Comparison of ENCODE assay signal across 8 cellular contexts in genomic region chr2:168002021-168002553, GRCh38.
DNase-seq lines count a peak whose midpoint lies in the region; ATAC-seq, FAIRE-seq and TF ChIP-seq lines count a peak whose summit lies in the region.

No MANE protein-coding gene starts in this region.

- no peak overlapping the region for H3K4me3 ChIP-seq in K562
- no peak overlapping the region for H3K4me3 ChIP-seq in smooth muscle cell
- H3K4me3 ChIP-seq in left ventricle myocardium inferior, result no peak overlapping the region

- CTCF ChIA-PET in K562 (lab: Yijun Ruan, JAX; ENCODE audit: low intra/inter-chr PET ratio), result no interaction called here

- H3K9ac ChIP-seq in K562 (ENCODE audit: insufficient read depth in 1 of 2, low read depth in 2 of 2, low read length in 2 of 2), result no peak overlapping the region
- no peak overlapping the region for H3K9ac ChIP-seq in smooth muscle cell (ENCODE audit: low read depth)

- no TSS peak for BruUV-seq in K562 (replicated peaks; lab: Mats Ljungman, UMichigan)

- in situ Hi-C loops in K562 (cut with MboI), result no loop called here

- no peaks in the 10 kb centered on the region for H3K9me1 ChIP-seq in K562 (ENCODE audit: control insufficient read depth, insufficient read depth, low read length)

- 2% methylated on average over 2 of the region's 2 CpGs for WGBS in K562 (ENCODE audit: insufficient coverage, low coverage, missing lambda C conversion rate)
- WGBS in smooth muscle cell (ENCODE audit: low lambda C conversion rate), result 33% methylated on average over 2 of the region's 2 CpGs

- no peak overlapping the region for H3K27ac ChIP-seq in K562 (ENCODE audit: extremely low read depth, low read depth, low read length)
- peak overlapping the region; percentile 63 for H3K27ac ChIP-seq in smooth muscle cell (ENCODE audit: low read depth)
- H3K27ac ChIP-seq in left ventricle myocardium inferior (replicated peaks), result no peak overlapping the region

- no peak overlapping the region for H3K27ac Mint-ChIP-seq in activated CD4-positive, alpha-beta T cell treated with anti-CD3 and anti-CD28 coated beads, Interleukin-2, amount 10 ng/mL, durations not matched to agents 24 days and 14 days

- no peaks in the 10 kb centered on the region for H4K20me1 ChIP-seq in K562 (replicated peaks; ENCODE audit: control insufficient read depth, insufficient read depth, low read length)
- peaks cover 73% of the 10 kb centered on the region for H4K20me1 ChIP-seq in smooth muscle cell (ENCODE audit: low read depth)

- POLR2A ChIA-PET in K562 (lab: Yijun Ruan, JAX), result no interaction called here

- H3K36me3 Mint-ChIP-seq in activated CD4-positive, alpha-beta T cell treated with anti-CD3 and anti-CD28 coated beads, Interleukin-2, amount 10 ng/mL, durations not matched to agents 24 days and 14 days (ENCODE audit: low read depth), result peaks cover 18% of the 10 kb centered on the region

- ATAC-seq in HG03558 (IDR thresholded peaks at IDR 0.05; ENCODE audit: extremely low read depth, unreplicated experiment) (peak; percentile 70), K562 (no peak), GM21367 (IDR thresholded peaks at IDR 0.05; ENCODE audit: unreplicated experiment) (no peak)

- peak; percentile 62 for DNase-seq in activated CD4-positive, alpha-beta T cell treated with anti-CD3 and anti-CD28 coated beads, Interleukin-2, amount 10 ng/mL, durations not matched to agents 24 days and 14 days
- DNase-seq in activated CD4-positive, alpha-beta T cell treated with anti-CD3 and anti-CD28 coated beads for 4 hours, result no peak
- DNase-seq in K562 (ENCODE audit: extremely low read depth in 1 of 4, low spot score in 3 of 4) (no peak), smooth muscle cell (lab: John Stamatoyannopoulos, UW; ENCODE audit: unreplicated experiment) (no peak), left ventricle myocardium inferior (no peak), cortex of kidney (lab: John Stamatoyannopoulos, UW) (no peak)

- TF ChIP-seq EP300 in K562 (IDR thresholded peaks at IDR 0.05; ENCODE audit: low read length), result no peak

- H3K9me3 ChIP-seq in K562 (replicated peaks; ENCODE audit: control insufficient read depth, insufficient read depth, low read depth, low read length) (no peaks in the 10 kb centered on the region), smooth muscle cell (replicated peaks; ENCODE audit: low read depth) (no peaks in the 10 kb centered on the region), left ventricle myocardium inferior (replicated peaks) (no peaks in the 10 kb centered on the region)

- TF ChIP-seq CTCF in K562 (IDR thresholded peaks at IDR 0.05 in 2 of 3, conservative IDR thresholded peaks at IDR 0.05 in 1 of 3; ENCODE audit: insufficient read depth in 2 of 3, low read depth in 1 of 3, low read length in 3 of 3) (no peak), smooth muscle cell (IDR thresholded peaks at IDR 0.05; ENCODE audit: borderline replicate concordance, insufficient read depth, poor library complexity, severe bottlenecking) (no peak), left ventricle myocardium inferior (IDR thresholded peaks at IDR 0.05; ENCODE audit: borderline replicate concordance) (no peak)

- H3K36me3 ChIP-seq in K562 (ENCODE audit: control insufficient read depth, insufficient read depth, low read length), result no peaks in the 10 kb centered on the region
- H3K36me3 ChIP-seq in smooth muscle cell (ENCODE audit: low read depth), result no peaks in the 10 kb centered on the region
- H3K36me3 ChIP-seq in left ventricle myocardium inferior, result peaks cover 5% of the 10 kb centered on the region

- no peaks in the 10 kb centered on the region for H3K27me3 Mint-ChIP-seq in activated CD4-positive, alpha-beta T cell treated with anti-CD3 and anti-CD28 coated beads, Interleukin-2, amount 10 ng/mL, durations not matched to agents 24 days and 14 days

- no peak overlapping the region for H3K4me2 ChIP-seq in K562 (ENCODE audit: insufficient read depth, low read length)
- peak overlapping the region; percentile 62 for H3K4me2 ChIP-seq in smooth muscle cell

- H2AFZ ChIP-seq in K562 (ENCODE audit: low read depth, low read length) (no peak overlapping the region), smooth muscle cell (ENCODE audit: low read depth) (no peak overlapping the region)

- H3K9me3 Mint-ChIP-seq in activated CD4-positive, alpha-beta T cell treated with anti-CD3 and anti-CD28 coated beads, Interleukin-2, amount 10 ng/mL, durations not matched to agents 24 days and 14 days, result no peaks in the 10 kb centered on the region

- FAIRE-seq in K562 (lab: Jason Lieb, UNC), result peak; percentile 11

- no peak for TF ChIP-seq RAD21 in K562 (CRISPR knock-in tag; conservative IDR thresholded peaks at IDR 0.05 in 1 of 2, IDR thresholded peaks at IDR 0.05 in 1 of 2)

- peak overlapping the region; percentile 52 for H3K4me3 Mint-ChIP-seq in activated CD4-positive, alpha-beta T cell treated with anti-CD3 and anti-CD28 coated beads, Interleukin-2, amount 10 ng/mL, durations not matched to agents 24 days and 14 days

- peaks cover 28% of the 10 kb centered on the region for H3F3A ChIP-seq in smooth muscle cell (ENCODE audit: low read depth)

- TF ChIP-seq POLR2A in K562 (conservative IDR thresholded peaks at IDR 0.05), result no peak

- H3K79me2 ChIP-seq in K562 (ENCODE audit: control insufficient read depth, insufficient read depth, low read length) (no peaks in the 10 kb centered on the region), smooth muscle cell (ENCODE audit: low read depth) (no peaks in the 10 kb centered on the region)

- peaks cover 5 to 12% of the 10 kb centered on the region in 2 experiments; a peak in 3 of 5 replicates for H3K27me3 ChIP-seq in K562 (ENCODE audit: control insufficient read depth in 2 of 2, insufficient read depth in 2 of 2, low read length in 2 of 2)
- H3K27me3 ChIP-seq in smooth muscle cell (ENCODE audit: low read depth), result no peaks in the 10 kb centered on the region
- no peaks in the 10 kb centered on the region for H3K27me3 ChIP-seq in left ventricle myocardium inferior (ENCODE audit: low read depth)

- intact Hi-C loops in activated CD4-positive, alpha-beta T cell treated with anti-CD3 and anti-CD28 coated beads, Interleukin-2, amount 10 ng/mL, durations not matched to agents 24 days and 14 days (cut with micrococcal nuclease), result no loop called here
- intact Hi-C loops in K562 (cut with micrococcal nuclease) (no loop called here), left ventricle myocardium inferior (cut with micrococcal nuclease) (no loop called here)

- peaks cover 11% of the 10 kb centered on the region for H3K4me1 Mint-ChIP-seq in activated CD4-positive, alpha-beta T cell treated with anti-CD3 and anti-CD28 coated beads, Interleukin-2, amount 10 ng/mL, durations not matched to agents 24 days and 14 days

- H3K4me1 ChIP-seq in K562 (replicated peaks in 1 of 2; ENCODE audit: control insufficient read depth in 2 of 2, insufficient read depth in 2 of 2, low read length in 2 of 2) (no peaks in the 10 kb centered on the region; a peak in 1 of 5 replicates), smooth muscle cell (ENCODE audit: low read depth) (peaks cover 21% of the 10 kb centered on the region), left ventricle myocardium inferior (peaks cover 6% of the 10 kb centered on the region)

TF ChIP-seq in K562, 482 proteins besides CTCF, POLR2A, EP300 and RAD21 (continues in another document):
- no peak for TF ChIP-seq TBP (optimal IDR thresholded peaks at IDR 0.05; ENCODE audit: low read depth, low read length)
- TF ChIP-seq, protein P1, sequence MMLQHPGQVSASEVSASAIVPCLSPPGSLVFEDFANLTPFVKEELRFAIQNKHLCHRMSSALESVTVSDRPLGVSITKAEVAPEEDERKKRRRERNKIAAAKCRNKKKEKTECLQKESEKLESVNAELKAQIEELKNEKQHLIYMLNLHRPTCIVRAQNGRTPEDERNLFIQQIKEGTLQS (IDR thresholded peaks at IDR 0.05), result peak; percentile 61; the same call in 1 of the 2 replicates
- TF ChIP-seq, protein P1 (CRISPR knock-in tag; conservative IDR thresholded peaks at IDR 0.05), result no peak
- TF ChIP-seq HIVEP1 (CRISPR knock-in tag; IDR thresholded peaks at IDR 0.05), result no peak
- TF ChIP-seq ZNF717 (CRISPR knock-in tag; IDR thresholded peaks at IDR 0.05), result no peak
- 0 out of 2 replicates have a peak, but pooled peaks have one; percentile 15 for TF ChIP-seq SMAD4 (CRISPR knock-in tag; conservative IDR thresholded peaks at IDR 0.05)
- TF ChIP-seq ZBTB8A (IDR thresholded peaks at IDR 0.05; ENCODE audit: partially characterized antibody), result no peak
- no peak for TF ChIP-seq ZC3H11A (IDR thresholded peaks at IDR 0.05; ENCODE audit: low read depth, low read length)
- no peak for TF ChIP-seq RBM14 (IDR thresholded peaks at IDR 0.05; ENCODE audit: borderline replicate concordance, insufficient read depth, low read depth, low read length)
- no peak for TF ChIP-seq SOX6 (IDR thresholded peaks at IDR 0.05)
- TF ChIP-seq, protein P2, sequence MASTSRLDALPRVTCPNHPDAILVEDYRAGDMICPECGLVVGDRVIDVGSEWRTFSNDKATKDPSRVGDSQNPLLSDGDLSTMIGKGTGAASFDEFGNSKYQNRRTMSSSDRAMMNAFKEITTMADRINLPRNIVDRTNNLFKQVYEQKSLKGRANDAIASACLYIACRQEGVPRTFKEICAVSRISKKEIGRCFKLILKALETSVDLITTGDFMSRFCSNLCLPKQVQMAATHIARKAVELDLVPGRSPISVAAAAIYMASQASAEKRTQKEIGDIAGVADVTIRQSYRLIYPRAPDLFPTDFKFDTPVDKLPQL (IDR thresholded peaks at IDR 0.05; ENCODE audit: extremely low read depth, insufficient read length), result no peak
- TF ChIP-seq FOSL1 (tag; conservative IDR thresholded peaks at IDR 0.05), result peak; percentile 81
- no peak for TF ChIP-seq ZC3H8 (IDR thresholded peaks at IDR 0.05)
- TF ChIP-seq, protein P3, sequence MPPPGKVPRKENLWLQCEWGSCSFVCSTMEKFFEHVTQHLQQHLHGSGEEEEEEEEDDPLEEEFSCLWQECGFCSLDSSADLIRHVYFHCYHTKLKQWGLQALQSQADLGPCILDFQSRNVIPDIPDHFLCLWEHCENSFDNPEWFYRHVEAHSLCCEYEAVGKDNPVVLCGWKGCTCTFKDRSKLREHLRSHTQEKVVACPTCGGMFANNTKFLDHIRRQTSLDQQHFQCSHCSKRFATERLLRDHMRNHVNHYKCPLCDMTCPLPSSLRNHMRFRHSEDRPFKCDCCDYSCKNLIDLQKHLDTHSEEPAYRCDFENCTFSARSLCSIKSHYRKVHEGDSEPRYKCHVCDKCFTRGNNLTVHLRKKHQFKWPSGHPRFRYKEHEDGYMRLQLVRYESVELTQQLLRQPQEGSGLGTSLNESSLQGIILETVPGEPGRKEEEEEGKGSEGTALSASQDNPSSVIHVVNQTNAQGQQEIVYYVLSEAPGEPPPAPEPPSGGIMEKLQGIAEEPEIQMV (tag; conservative IDR thresholded peaks at IDR 0.05; ENCODE audit: low read depth), result no peak
- TF ChIP-seq XRCC3 (IDR thresholded peaks at IDR 0.05), result no peak
- TF ChIP-seq ETV1 (tag; conservative IDR thresholded peaks at IDR 0.05; ENCODE audit: low read depth), result no peak
